ENCODE assay signal across 31 cellular contexts in the genomic region with DNA sequence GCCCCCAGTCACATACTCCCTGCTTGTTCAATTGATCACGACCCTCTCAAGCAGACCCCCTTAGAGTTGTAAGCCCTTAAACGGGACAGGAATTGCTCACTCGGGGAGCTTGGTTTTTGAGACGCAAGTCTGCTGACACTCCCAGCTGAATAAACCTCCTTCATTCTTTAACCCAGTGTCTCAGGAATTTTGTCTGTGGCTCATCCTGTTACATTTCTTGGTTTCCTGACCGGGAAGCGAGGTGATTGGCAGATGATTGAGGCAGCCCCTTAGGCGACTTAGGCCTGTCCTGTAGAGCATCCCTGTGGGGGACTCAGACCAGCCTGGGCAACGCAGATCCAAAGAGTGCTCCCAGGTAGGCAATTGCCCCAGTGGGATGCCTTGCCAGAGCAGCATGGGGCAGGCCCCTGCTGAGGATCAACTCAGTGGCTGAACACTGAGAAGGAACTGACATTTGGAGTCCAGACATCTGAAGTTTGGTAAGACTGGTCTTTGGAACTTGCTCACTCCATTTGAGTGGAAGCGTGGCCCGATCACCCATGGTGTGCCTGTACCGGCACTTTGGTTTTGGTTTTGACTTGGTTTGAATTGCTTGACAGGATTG. TPM values are rescaled to one million over a fixed set of nuclear protein-coding genes. Genes with fewer than 3 reads are reported as not detected.
"Had no signal": no experiment of that assay in that cellular context is flagged by ENCODE, and none has a peak within 500 bp of the region (broad histone marks: within the 10 kb centered on the region; RNA-seq: fewer than 3 reads in every experiment).

No MANE protein-coding gene starts in this region.

- H3K9me3 ChIP-seq: colonic mucosa, gastroesophageal sphincter, heart left ventricle, left lung, ovary, psoas muscle, testis, tibial artery, upper lobe of left lung had no signal

- H2AFZ ChIP-seq: hepatocyte had no signal

- H3K4me2 ChIP-seq: hepatocyte had no signal

- H3K79me2 ChIP-seq: hepatocyte had no signal

- DNase-seq: colonic mucosa; effector memory CD4-positive, alpha-beta T cell; foreskin fibroblast; heart left ventricle; left cardiac atrium; left lung; naive thymus-derived CD8-positive, alpha-beta T cell; nephron progenitor cell; nucleus accumbens; ovary; posterior cingulate gyrus; psoas muscle; right cardiac atrium; spleen; stimulated activated CD4-positive, alpha-beta T cell treated with anti-CD3 and anti-CD28 coated beads, Interleukin-4, amount 100 ng/mL, for 4 hours; stimulated activated naive CD8-positive, alpha-beta T cell treated with anti-CD3 and anti-CD28 coated beads, Interleukin-15, Interleukin-2, amounts not matched to agents 100 U/mL and 50 U/mL, for 24 hours; substantia nigra; testis; tibial artery; upper lobe of left lung had no signal

- H3K27me3 ChIP-seq: colonic mucosa, gastroesophageal sphincter, heart left ventricle, hepatocyte, left lung, ovary, spleen, testis, tibial artery, upper lobe of left lung had no signal

- H3K4me1 ChIP-seq: colonic mucosa, gastroesophageal sphincter, heart left ventricle, left lung, psoas muscle, testis, tibial artery, upper lobe of left lung had no signal

- ATAC-seq: gastroesophageal sphincter; heart left ventricle; left cardiac atrium; left lung; naive thymus-derived CD8-positive, alpha-beta T cell; psoas muscle; right cardiac atrium; stimulated activated memory B cell treated with anti-CD40 and anti-IgM and Interleukin-4, amounts not matched to agents 10 μg/mL and 1 μg/mL and 100 μg/mL, for 72 hours; stimulated activated naive CD8-positive, alpha-beta T cell treated with anti-CD3 and anti-CD28 coated beads, Interleukin-15, Interleukin-2, amounts not matched to agents 100 U/mL and 50 U/mL, for 24 hours had no signal

- H3K4me1 Mint-ChIP-seq: stimulated activated memory B cell treated with anti-CD40 and anti-IgM and Interleukin-4, amounts not matched to agents 10 μg/mL and 1 μg/mL and 100 μg/mL, for 72 hours had no signal

- H3K36me3 ChIP-seq: colonic mucosa, gastroesophageal sphincter, heart left ventricle, left lung, ovary, spleen, tibial artery, upper lobe of left lung had no signal

- H3K9me3 Mint-ChIP-seq: dendritic cell treated with granulocyte-macrophage colony-stimulating factor and Interleukin-4, amounts not matched to agents 40 ng/mL and 50 ng/mL, for 4 days had no signal

- H3K4me3 ChIP-seq: colonic mucosa, gastroesophageal sphincter, heart left ventricle, hepatocyte, left lung, ovary, psoas muscle, skin epidermis, spleen, testis, tibial artery, upper lobe of left lung had no signal

- H3K27ac ChIP-seq: colonic mucosa, gastroesophageal sphincter, heart left ventricle, hepatocyte, left lung, ovary, psoas muscle, skin epidermis, spleen, testis, tibial artery, upper lobe of left lung had no signal

- H3K4me3 Mint-ChIP-seq: dendritic cell treated with granulocyte-macrophage colony-stimulating factor and Interleukin-4, amounts not matched to agents 40 ng/mL and 50 ng/mL, for 4 days; naive thymus-derived CD8-positive, alpha-beta T cell; nephron progenitor cell; stimulated activated memory B cell treated with anti-CD40 and anti-IgM and Interleukin-4, amounts not matched to agents 10 μg/mL and 1 μg/mL and 100 μg/mL, for 72 hours had no signal

- H3K27ac Mint-ChIP-seq: dendritic cell treated with granulocyte-macrophage colony-stimulating factor and Interleukin-4, amounts not matched to agents 40 ng/mL and 50 ng/mL, for 4 days; nephron progenitor cell; stimulated activated memory B cell treated with anti-CD40 and anti-IgM and Interleukin-4, amounts not matched to agents 10 μg/mL and 1 μg/mL and 100 μg/mL, for 72 hours had no signal

RNA-seq across cellular contexts. Expression of gene OR2AT4, which starts 56.4 kb away (rescaled TPM):
- total RNA-seq: cerebellum; colonic mucosa; gastroesophageal sphincter; heart left ventricle; kidney epithelial cell; left cardiac atrium; left lung; lower leg skin; lung microvascular endothelial cell; myocyte; naive thymus-derived CD8-positive, alpha-beta T cell; ovary; psoas muscle; right cardiac atrium; spleen; upper lobe of left lung had no signal
- polyA plus RNA-seq: esophagus; heart left ventricle; hepatocyte; naive thymus-derived CD8-positive, alpha-beta T cell; psoas muscle; right cardiac atrium; spleen had no signal
